In genomic region chr1:1425753-1426495, GRCh38 we compare ENCODE assay signal across 16 cellular contexts. TPM values are rescaled to one million over a fixed set of nuclear protein-coding genes. Genes with fewer than 3 reads are reported as not detected.
A peak's percentile ranks its signal among the peaks of the same experiment; 100 is the strongest.
DNase-seq lines count a peak whose midpoint lies in the region; ATAC-seq and TF ChIP-seq lines count a peak whose summit lies in the region.
"Had no signal": no experiment of that assay in that cellular context is flagged by ENCODE, and none has a peak within 500 bp of the region (broad histone marks: within the 10 kb centered on the region; RNA-seq: fewer than 3 reads in every experiment).

No MANE protein-coding gene starts in this region.

- no peak for TF ChIP-seq POLR2A in stomach (IDR thresholded peaks at IDR 0.05)

- H3K4me1 ChIP-seq in stomach = peaks cover 21 to 47% (median 36%) of the 10 kb centered on the region in 4 donors
- H3K4me1 ChIP-seq: parathyroid adenoma had no signal

- no TSS peak for BruUV-seq in Calu3 (replicated peaks; lab: Mats Ljungman, UMichigan)

- H3K36me3 ChIP-seq in stomach = no peaks in the 10 kb centered on the region
- H3K36me3 ChIP-seq: uterus had no signal

- TF ChIP-seq CTCF in stomach (IDR thresholded peaks at IDR 0.05) (no peak), Calu3 (IDR thresholded peaks at IDR 0.05; ENCODE audit: unreplicated experiment) (no peak)

- WGBS in stomach, 5 donors = 41 to 46% (median 42%) methylated on average over 4 to 33 of the region's 33 CpGs

- no peak overlapping the region for H3K27ac Mint-ChIP-seq in activated CD4-positive, alpha-beta T cell treated with anti-CD3 and anti-CD28 coated beads for 36 hours
- H3K27ac Mint-ChIP-seq in T-helper 17 cell (no peak overlapping the region), Calu3 (ENCODE audit: unreplicated experiment) (no peak overlapping the region)
- H3K27ac Mint-ChIP-seq: activated CD4-positive, alpha-beta memory T cell treated with anti-CD3 and anti-CD28 coated beads for 36 hours had no signal

- H3K9me3 Mint-ChIP-seq in activated CD4-positive, alpha-beta T cell treated with anti-CD3 and anti-CD28 coated beads for 36 hours (ENCODE audit: low read depth) = no peaks in the 10 kb centered on the region
- H3K9me3 Mint-ChIP-seq in Calu3 (ENCODE audit: low read depth, unreplicated experiment) = no peaks in the 10 kb centered on the region
- H3K9me3 Mint-ChIP-seq: activated CD4-positive, alpha-beta memory T cell treated with anti-CD3 and anti-CD28 coated beads for 36 hours had no signal

- H3K9me3 ChIP-seq in T-helper 17 cell (ENCODE audit: control insufficient read depth, low read length, poor library complexity, severe bottlenecking) (no peaks in the 10 kb centered on the region), stomach (no peaks in the 10 kb centered on the region)
- H3K9me3 ChIP-seq: uterus had no signal

- no peak overlapping the region for H3K4me3 Mint-ChIP-seq in activated CD4-positive, alpha-beta T cell treated with anti-CD3 and anti-CD28 coated beads for 36 hours
- H3K4me3 Mint-ChIP-seq in T-helper 17 cell (peak overlapping the region; percentile 45), Calu3 (ENCODE audit: low read depth, unreplicated experiment) (no peak overlapping the region)
- H3K4me3 Mint-ChIP-seq: activated CD4-positive, alpha-beta memory T cell treated with anti-CD3 and anti-CD28 coated beads for 36 hours had no signal

- peak; percentile 13 for DNase-seq in activated CD4-positive, alpha-beta T cell treated with anti-CD3 and anti-CD28 coated beads for 36 hours
- DNase-seq in activated CD4-positive, alpha-beta T cell treated with anti-CD3 and anti-CD28 coated beads, Interleukin-2, amount 50 U/mL, for 1 hour = no peak
- DNase-seq in T-helper 17 cell (no peak), inferior parietal cortex (ENCODE audit: extremely low spot score) (peak; percentile 51), stomach (no peak), Calu3 (no peak), NCI-H345 (lab: John Stamatoyannopoulos, UW) (no peak)
- DNase-seq: ACHN; activated CD4-positive, alpha-beta memory T cell treated with anti-CD3 and anti-CD28 coated beads for 36 hours; EL; GOT3; NCI-H526; uterus had no signal

- intact Hi-C loops in activated CD4-positive, alpha-beta T cell treated with anti-CD3 and anti-CD28 coated beads for 36 hours (cut with DNase I, micrococcal nuclease) = no loop called here
- intact Hi-C loops in stomach (cut with DNase I; ENCODE audit: low total_unique reads) (no loop called here), Calu3 (cut with micrococcal nuclease; ENCODE audit: unreplicated experiment) (no loop called here)

- CTCF ChIA-PET in activated CD4-positive, alpha-beta T cell treated with anti-CD3 and anti-CD28 coated beads for 36 hours (lab: Charles Lee) = interaction anchor here (0.6 kb wide), 1 partner anchor 1213 kb away, joined by 3 read pairs; no protein-coding TSS in a partner anchor
- CTCF ChIA-PET in Calu3 (lab: Charles Lee) = no interaction called here

- peaks cover 26% of the 10 kb centered on the region for H3K27me3 Mint-ChIP-seq in activated CD4-positive, alpha-beta T cell treated with anti-CD3 and anti-CD28 coated beads for 36 hours
- H3K27me3 Mint-ChIP-seq in T-helper 17 cell (peaks cover 40% of the 10 kb centered on the region), Calu3 (ENCODE audit: unreplicated experiment) (no peaks in the 10 kb centered on the region)

- no peaks in the 10 kb centered on the region for H3K36me3 Mint-ChIP-seq in activated CD4-positive, alpha-beta T cell treated with anti-CD3 and anti-CD28 coated beads for 36 hours (ENCODE audit: low read depth)
- H3K36me3 Mint-ChIP-seq in T-helper 17 cell (ENCODE audit: low read depth) (peaks cover 2% of the 10 kb centered on the region), Calu3 (ENCODE audit: insufficient read depth, unreplicated experiment) (peaks cover 10% of the 10 kb centered on the region)
- H3K36me3 Mint-ChIP-seq: activated CD4-positive, alpha-beta memory T cell treated with anti-CD3 and anti-CD28 coated beads for 36 hours had no signal

- H3K4me1 Mint-ChIP-seq in activated CD4-positive, alpha-beta T cell treated with anti-CD3 and anti-CD28 coated beads for 36 hours = peaks cover 4% of the 10 kb centered on the region
- H3K4me1 Mint-ChIP-seq in T-helper 17 cell (peaks cover 6% of the 10 kb centered on the region), Calu3 (ENCODE audit: low read depth, unreplicated experiment) (peaks cover 15% of the 10 kb centered on the region)

- no peak overlapping the region for H3K4me3 ChIP-seq in stomach
- H3K4me3 ChIP-seq: SK-N-MC, uterus had no signal

- no peak for TF ChIP-seq EP300 in stomach (IDR thresholded peaks at IDR 0.05)

- POLR2A ChIA-PET in activated CD4-positive, alpha-beta T cell treated with anti-CD3 and anti-CD28 coated beads for 36 hours (lab: Charles Lee) = no interaction called here

- peaks cover 0 to 35% (median 4%) of the 10 kb centered on the region in 3 donors for H3K27me3 ChIP-seq in stomach
- H3K27me3 ChIP-seq: uterus had no signal

- no peak for ATAC-seq in activated CD4-positive, alpha-beta T cell treated with anti-CD3 and anti-CD28 coated beads for 36 hours
- ATAC-seq in T-helper 17 cell (no peak), GM19035 (IDR thresholded peaks at IDR 0.05; ENCODE audit: unreplicated experiment) (no peak)

- H3K27ac ChIP-seq in stomach = peak overlapping the region in 3 of 5 donors; percentile 19 to 83 (median 39)
- H3K27ac ChIP-seq: parathyroid adenoma, SK-N-MC, uterus had no signal

RNA-seq across cellular contexts. Expression of gene ANKRD65, which starts 4.8 kb away (rescaled TPM):
- total RNA-seq in activated CD4-positive, alpha-beta T cell treated with anti-CD3 and anti-CD28 coated beads for 36 hours = not detected
- total RNA-seq in T-helper 17 cell = not detected
- total RNA-seq in stomach = 10 to 100 TPM in 1 of 5 donors, 1 to 10 TPM in 2, under 1 TPM in 1, not detected in 1; 0.89 to 13.6 (median 4.7) TPM
- 10 to 100 TPM in 2 of 3 donors, 1 to 10 TPM in 1; 8.7 to 13.5 (median 13.3) TPM for polyA plus RNA-seq in stomach
- total RNA-seq in Calu3 (2022) = not detected in 2 replicates
- total RNA-seq: activated CD4-positive, alpha-beta memory T cell treated with anti-CD3 and anti-CD28 coated beads for 36 hours had no signal

RNA-seq across cellular contexts. Expression of gene VWA1, which starts 9.6 kb away (rescaled TPM):
- under 1 TPM; 0.56 to 0.78 TPM for total RNA-seq in activated CD4-positive, alpha-beta T cell treated with anti-CD3 and anti-CD28 coated beads for 36 hours
- total RNA-seq in T-helper 17 cell (not detected), stomach (10 to 100 TPM; 11.4 to 37.7 (median 21.1) TPM), Calu3 (2022) (78.7 and 78.9 TPM in 2 replicates)
- 10 to 100 TPM in 2 of 3 donors, 1 to 10 TPM in 1; 7.6 to 64.8 (median 24.8) TPM for polyA plus RNA-seq in stomach

RNA-seq across cellular contexts. Expression of gene MRPL20, which starts 18.8 kb away (rescaled TPM):
- 100 to 1,000 TPM; 126 to 143 TPM for total RNA-seq in activated CD4-positive, alpha-beta T cell treated with anti-CD3 and anti-CD28 coated beads for 36 hours
- 10 to 100 TPM; 88.0 to 92.1 TPM for total RNA-seq in T-helper 17 cell
- total RNA-seq in stomach = 100 to 1,000 TPM in 2 of 5 donors, 10 to 100 TPM in 3; 53.9 to 116 (median 82.9) TPM
- polyA plus RNA-seq in stomach = 100 to 1,000 TPM; 136 to 187 (median 150) TPM
- total RNA-seq in Calu3 (2022) = 81.2 and 99.1 TPM in 2 replicates

RNA-seq across cellular contexts. Expression of gene ATAD3C, which starts 23.6 kb away (rescaled TPM):
- under 1 TPM; 0.30 to 0.39 TPM for total RNA-seq in activated CD4-positive, alpha-beta T cell treated with anti-CD3 and anti-CD28 coated beads for 36 hours
- total RNA-seq in T-helper 17 cell (1 to 10 TPM in 1 of 2 donors, under 1 TPM in 1; 0.13 to 2.9 TPM), stomach (1 to 10 TPM in 2 of 5 donors, under 1 TPM in 1, not detected in 2; 0.55 to 5.2 (median 1.3) TPM), Calu3 (2022) (0.29 and 0.45 TPM in 2 replicates)
- 1 to 10 TPM in 1 of 3 donors, under 1 TPM in 2; 0.25 to 2.3 (median 0.92) TPM for polyA plus RNA-seq in stomach

RNA-seq across cellular contexts. Expression of gene CCNL2, which starts 26.8 kb away (rescaled TPM):
- total RNA-seq in activated CD4-positive, alpha-beta T cell treated with anti-CD3 and anti-CD28 coated beads for 36 hours = 10 to 100 TPM; 73.6 to 89.7 TPM
- total RNA-seq in T-helper 17 cell (100 to 1,000 TPM; 231 to 252 TPM), stomach (100 to 1,000 TPM; 265 to 739 (median 422) TPM), Calu3 (2022) (166 and 172 TPM in 2 replicates)
- polyA plus RNA-seq in stomach = 100 to 1,000 TPM in 1 of 3 donors, 10 to 100 TPM in 2; 33.4 to 166 (median 34.7) TPM

Comparison
In these comparisons a context has a peak if more than half of its experiments do, and no peak if none do; other contexts are left out.
1. DNase-seq: peak in activated CD4-positive, alpha-beta T cell treated with anti-CD3 and anti-CD28 coated beads for 36 hours (single experiment) and inferior parietal cortex (single experiment); none in activated CD4-positive, alpha-beta T cell treated with anti-CD3 and anti-CD28 coated beads, Interleukin-2, amount 50 U/mL, for 1 hour (single experiment), T-helper 17 cell (0 of 3), stomach (single experiment), Calu3 (single experiment) and NCI-H345 (single experiment).
2. RNA of gene VWA1, which starts 9.6 kb away (total RNA-seq): 78.7 to 78.9 TPM in Calu3 and 11.4 to 37.7 TPM in stomach; 0.56 to 0.78 TPM in activated CD4-positive, alpha-beta T cell treated with anti-CD3 and anti-CD28 coated beads for 36 hours and not detected in T-helper 17 cell; every median in the first group is over 4 times any median in the second.